22 cellular contexts compared by ENCODE assay signal in the genomic region with DNA sequence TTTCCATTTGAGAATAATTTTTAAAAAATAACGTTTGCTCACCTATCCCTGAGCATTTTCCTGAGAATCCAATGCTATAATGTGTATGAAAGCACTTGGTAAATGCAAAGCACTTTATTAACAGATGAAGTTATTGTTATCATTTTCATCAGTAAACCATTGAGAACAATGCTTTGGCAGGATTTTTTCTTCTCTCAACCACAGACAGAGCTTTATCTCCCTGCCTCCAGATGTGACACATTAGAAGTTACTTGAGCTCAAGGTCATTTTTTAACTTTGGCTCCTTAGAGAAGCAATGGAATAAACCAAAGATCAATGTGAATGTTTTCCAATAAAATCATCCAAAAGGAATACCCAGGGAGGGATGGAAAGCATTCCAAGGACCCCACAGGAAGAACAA.
"Had no signal": no experiment of that assay in that cellular context is flagged by ENCODE, and none has a peak within 500 bp of the region (broad histone marks: within the 10 kb centered on the region; RNA-seq: fewer than 3 reads in every experiment).

No MANE protein-coding gene starts in this region.

- H3K4me3 Mint-ChIP-seq: immature natural killer cell; mesothelial cell of epicardium; naive B cell; natural killer cell; stimulated activated naive CD8-positive, alpha-beta T cell treated with anti-CD3 and anti-CD28 coated beads, Interleukin-15, Interleukin-2, amounts not matched to agents 100 ng/mL and 50 ng/mL, for 24 hours; type B pancreatic cell had no signal

- H3K36me3 Mint-ChIP-seq: immature natural killer cell, type B pancreatic cell had no signal

- H3K4me3 ChIP-seq: left ventricle myocardium inferior, lung, ovary, right atrium auricular region, right lobe of liver, skin epidermis, tibial nerve, uterus had no signal

- H3K4me1 Mint-ChIP-seq: immature natural killer cell, mesothelial cell of epicardium, naive B cell, natural killer cell had no signal

- H3K27ac ChIP-seq: left ventricle myocardium inferior, ovary, right atrium auricular region, right lobe of liver, skin epidermis, tibial nerve, uterus had no signal

- DNase-seq: hypothalamus; immature natural killer cell; left ventricle myocardium inferior; mesendoderm; naive B cell; natural killer cell; ovary; right lobe of liver; stimulated activated CD4-positive, alpha-beta T cell treated with anti-CD3 and anti-CD28 coated beads, Interleukin-12 subunit alpha, Interleukin-12 subunit beta, amount 100 ng/mL, for 4 hours; stimulated activated CD4-positive, alpha-beta T cell treated with anti-CD3 and anti-CD28 coated beads, Interleukin-15, amount 100 ng/mL, for 24 hours; stimulated activated CD4-positive, alpha-beta T cell treated with anti-CD3 and anti-CD28 coated beads, Interleukin-2, amount 100 ng/mL, for 24 hours; stimulated activated CD4-positive, alpha-beta T cell treated with anti-CD3 and anti-CD28 coated beads, Interleukin-4, amount 100 ng/mL, for 1 hour; stimulated activated naive CD4-positive, alpha-beta T cell; uterus had no signal

- H3K27me3 Mint-ChIP-seq: naive B cell; progenitor cell of endocrine pancreas; stimulated activated naive CD8-positive, alpha-beta T cell treated with anti-CD3 and anti-CD28 coated beads, Interleukin-15, Interleukin-2, amounts not matched to agents 100 ng/mL and 50 ng/mL, for 24 hours; type B pancreatic cell had no signal

- H3K9me3 ChIP-seq: ovary, right lobe of liver, uterus had no signal

- ATAC-seq: natural killer cell, right lobe of liver had no signal

- H3K4me1 ChIP-seq: right lobe of liver, tibial nerve, uterus had no signal

- H3K9me3 Mint-ChIP-seq: type B pancreatic cell had no signal

- H3K27me3 ChIP-seq: ovary, right atrium auricular region, right lobe of liver, tibial nerve, uterus had no signal

- H3K36me3 ChIP-seq: left ventricle myocardium inferior, ovary, right atrium auricular region, right lobe of liver, tibial nerve, uterus had no signal

- H3K27ac Mint-ChIP-seq: immature natural killer cell; mesothelial cell of epicardium; naive B cell; natural killer cell; progenitor cell of endocrine pancreas; stimulated activated naive CD8-positive, alpha-beta T cell treated with anti-CD3 and anti-CD28 coated beads, Interleukin-15, Interleukin-2, amounts not matched to agents 100 ng/mL and 50 ng/mL, for 24 hours; type B pancreatic cell had no signal
